19 cellular contexts compared by ENCODE assay signal in genomic region chr10:53909791-53910190, GRCh38.
DNase-seq lines count a peak whose midpoint lies in the region; ATAC-seq and TF ChIP-seq lines count a peak whose summit lies in the region.
"Had no signal": no experiment of that assay in that cellular context is flagged by ENCODE, and none has a peak within 500 bp of the region (broad histone marks: within the 10 kb centered on the region; RNA-seq: fewer than 3 reads in every experiment).

No MANE protein-coding gene starts in this region.

- CTCF ChIA-PET in WTC11 (lab: Charles Lee) = no interaction called here
- CTCF ChIA-PET in naive thymus-derived CD4-positive, alpha-beta T cell (lab: Charles Lee) = no interaction called here

- POLR2A ChIA-PET in WTC11 (lab: Charles Lee) = no interaction called here
- POLR2A ChIA-PET in naive thymus-derived CD4-positive, alpha-beta T cell (lab: Charles Lee) = no interaction called here

- H3K9ac ChIP-seq in neuronal stem cell (ENCODE audit: low read depth, low read length, poor library complexity) = no peak overlapping the region

- no peak overlapping the region for H3K27ac ChIP-seq in neuronal stem cell (replicated peaks; ENCODE audit: low read length)
- H3K27ac ChIP-seq in naive thymus-derived CD4-positive, alpha-beta T cell (ENCODE audit: low read depth, low read length) = no peak overlapping the region
- H3K27ac ChIP-seq: 22Rv1, A549, C4-2B had no signal

- DNase-seq in DMS53 (lab: John Stamatoyannopoulos, UW) (peak; percentile 19), DMS53 treated with DMSO at 0.1 percent for 48 hours (lab: John Stamatoyannopoulos, UW; ENCODE audit: unreplicated experiment) (no peak), ELF-1 (ENCODE audit: low read depth, low spot score) (peak; percentile 6), WTC11 (ENCODE audit: low spot score) (peak; percentile 30), neuronal stem cell (ENCODE audit: low spot score) (no peak), left lobe of liver (ENCODE audit: low spot score) (no peak)
- no peak for DNase-seq in naive thymus-derived CD4-positive, alpha-beta T cell
- DNase-seq: AML-193; Caco-2; CD4-positive, alpha-beta T cell; DMS79 treated with DMSO at 0.1 percent for 48 hours; H7; HFFc6 had no signal

- H2AK5ac ChIP-seq in neuronal stem cell (ENCODE audit: low read depth, low read length) = no peak overlapping the region

- H3K4me2 ChIP-seq in neuronal stem cell (ENCODE audit: insufficient read depth, low read length, poor library complexity, severe bottlenecking) = no peak overlapping the region
- H3K4me2 ChIP-seq: A549, GM23338 had no signal

- no CpG with 5 or more reads among the region's 5 CpGs for WGBS in neuronal stem cell (ENCODE audit: extremely low coverage in 2 of 2, insufficient read length in 2 of 2, insufficient replicate concordance in 1 of 2), 2 donors

- H3K4me3 ChIP-seq in neuronal stem cell (ENCODE audit: low read length in 2 of 2) = no peak overlapping the region
- no peak overlapping the region for H3K4me3 ChIP-seq in naive thymus-derived CD4-positive, alpha-beta T cell (ENCODE audit: low read length)
- H3K4me3 ChIP-seq: A549, GM23338 had no signal

- no peak overlapping the region for H2BK5ac ChIP-seq in neuronal stem cell (ENCODE audit: low read length)

- H3K36me3 ChIP-seq in neuronal stem cell (replicated peaks in 1 of 2; ENCODE audit: control insufficient read depth in 2 of 2, insufficient read depth in 2 of 2, low read length in 2 of 2) = no peaks in the 10 kb centered on the region
- H3K36me3 ChIP-seq in naive thymus-derived CD4-positive, alpha-beta T cell (ENCODE audit: control insufficient read depth in 2 of 3, insufficient read depth in 3 of 3, low read length in 3 of 3) = no peaks in the 10 kb centered on the region

- H3K4ac ChIP-seq in neuronal stem cell (ENCODE audit: low read length) = no peak overlapping the region

- no peaks in the 10 kb centered on the region for H3K79me1 ChIP-seq in neuronal stem cell (ENCODE audit: low read depth, low read length)

- intact Hi-C loops in naive thymus-derived CD4-positive, alpha-beta T cell (cut with micrococcal nuclease) = no loop called here

- TF ChIP-seq CTCF in WTC11 (IDR thresholded peaks at IDR 0.05) = no peak

- no peak overlapping the region for H3K4me3 Mint-ChIP-seq in WTC11
- H3K4me3 Mint-ChIP-seq in naive thymus-derived CD4-positive, alpha-beta T cell = no peak overlapping the region
- H3K4me3 Mint-ChIP-seq: CD4-positive, alpha-beta T cell; GM23338; HFFc6 had no signal

- H3K18ac ChIP-seq in neuronal stem cell (ENCODE audit: low read length) = no peak overlapping the region

- H3K14ac ChIP-seq in neuronal stem cell (ENCODE audit: low read length) = no peak overlapping the region

- H3K36me3 Mint-ChIP-seq in WTC11 = peaks cover 15% of the 10 kb centered on the region
- H3K36me3 Mint-ChIP-seq in naive thymus-derived CD4-positive, alpha-beta T cell = no peaks in the 10 kb centered on the region
- H3K36me3 Mint-ChIP-seq: IgD-negative memory B cell had no signal

- no peaks in the 10 kb centered on the region for H3K27me3 ChIP-seq in neuronal stem cell (ENCODE audit: control insufficient read depth in 3 of 3, insufficient read depth in 3 of 3, low read depth in 1 of 3, low read length in 3 of 3)
- no peaks in the 10 kb centered on the region for H3K27me3 ChIP-seq in naive thymus-derived CD4-positive, alpha-beta T cell (ENCODE audit: control insufficient read depth in 2 of 2, insufficient read depth in 2 of 2, low read length in 2 of 2)

- H2BK15ac ChIP-seq in neuronal stem cell (ENCODE audit: low read length) = no peak overlapping the region

- no peak overlapping the region for H4K8ac ChIP-seq in neuronal stem cell (ENCODE audit: low read depth, low read length)

- H3K27ac Mint-ChIP-seq in WTC11 = no peak overlapping the region
- H3K27ac Mint-ChIP-seq in naive thymus-derived CD4-positive, alpha-beta T cell = no peak overlapping the region
- H3K27ac Mint-ChIP-seq: CD4-positive, alpha-beta T cell; GM23338; HFFc6; IgD-negative memory B cell had no signal

- no peak overlapping the region for H2BK120ac ChIP-seq in neuronal stem cell (ENCODE audit: low read depth, low read length)

- H4K91ac ChIP-seq in neuronal stem cell (ENCODE audit: low read depth, low read length, poor library complexity) = no peak overlapping the region

- H2BK12ac ChIP-seq in neuronal stem cell (ENCODE audit: low read length) = no peak overlapping the region

- no peaks in the 10 kb centered on the region for H3K9me3 ChIP-seq in neuronal stem cell (replicated peaks in 1 of 2; ENCODE audit: control insufficient read depth in 2 of 2, insufficient read depth in 1 of 2, low read depth in 1 of 2, low read length in 2 of 2)
- H3K9me3 ChIP-seq in naive thymus-derived CD4-positive, alpha-beta T cell (ENCODE audit: control insufficient read depth in 2 of 3, low read length in 3 of 3) = no peaks in the 10 kb centered on the region
- H3K9me3 ChIP-seq: A549, Caco-2 had no signal

- peaks cover 5% of the 10 kb centered on the region for H3K4me1 Mint-ChIP-seq in WTC11
- no peaks in the 10 kb centered on the region for H3K4me1 Mint-ChIP-seq in naive thymus-derived CD4-positive, alpha-beta T cell
- H3K4me1 Mint-ChIP-seq: IgD-negative memory B cell had no signal

- H3K9me3 Mint-ChIP-seq in WTC11 = peaks cover 39% of the 10 kb centered on the region
- H3K9me3 Mint-ChIP-seq in naive thymus-derived CD4-positive, alpha-beta T cell = peaks cover 4 to 22% (median 12%) of the 10 kb centered on the region in 11 donors

- peaks cover 7% of the 10 kb centered on the region for H3K27me3 Mint-ChIP-seq in WTC11 (ENCODE audit: low read depth)
- no peaks in the 10 kb centered on the region for H3K27me3 Mint-ChIP-seq in naive thymus-derived CD4-positive, alpha-beta T cell
- H3K27me3 Mint-ChIP-seq: CD4-positive, alpha-beta T cell; IgD-negative memory B cell had no signal

- H3K23ac ChIP-seq in neuronal stem cell (ENCODE audit: low read depth, low read length, poor library complexity) = no peak overlapping the region

- no peaks in the 10 kb centered on the region for H3K4me1 ChIP-seq in neuronal stem cell (ENCODE audit: control insufficient read depth in 2 of 2, insufficient read depth in 1 of 2, low read depth in 1 of 2, low read length in 2 of 2)
- no peaks in the 10 kb centered on the region for H3K4me1 ChIP-seq in naive thymus-derived CD4-positive, alpha-beta T cell (ENCODE audit: control insufficient read depth in 2 of 2, insufficient read depth in 2 of 2, low read length in 2 of 2)
- H3K4me1 ChIP-seq: A549, Caco-2 had no signal

- H2AFZ ChIP-seq in neuronal stem cell (ENCODE audit: low read length) = peak overlapping the region; percentile 77
- H2AFZ ChIP-seq: GM23338 had no signal

- ATAC-seq in WTC11 = no peak
- no peak for ATAC-seq in naive thymus-derived CD4-positive, alpha-beta T cell
- ATAC-seq in left lobe of liver = no peak
- ATAC-seq: A549, GM23338, HCT116 had no signal

TF ChIP-seq in WTC11, 78 proteins besides CTCF, POLR2A, EP300 and RAD21:
- TF ChIP-seq ZNF423 (CRISPR knock-in tag; IDR thresholded peaks at IDR 0.05) (no peak), ZNF232 (CRISPR knock-in tag; IDR thresholded peaks at IDR 0.05) (no peak), E2F5 (CRISPR knock-in tag; IDR thresholded peaks at IDR 0.05) (no peak), ERG (CRISPR knock-in tag; IDR thresholded peaks at IDR 0.05) (no peak), NFE2L1 (CRISPR knock-in tag; IDR thresholded peaks at IDR 0.05) (no peak)

Comparison
In these comparisons a context has a peak if more than half of its experiments do, and no peak if none do; other contexts are left out.
1. DNase-seq: peak in DMS53 (single experiment), ELF-1 (single experiment) and WTC11 (single experiment); none in DMS53 treated with DMSO at 0.1 percent for 48 hours (single experiment), neuronal stem cell (single experiment), naive thymus-derived CD4-positive, alpha-beta T cell (0 of 9) and left lobe of liver (single experiment).